Comparison of ENCODE assay signal across 1 cellular context in genomic region chr1:239243003-239243402, GRCh38.
TF ChIP-seq lines count a peak whose summit lies in the region.

No MANE protein-coding gene starts in this region.

TF ChIP-seq in WTC11, 78 proteins besides CTCF, POLR2A, EP300 and RAD21 (continued from another document):
- no peak for TF ChIP-seq ZNF425 (CRISPR knock-in tag; conservative IDR thresholded peaks at IDR 0.05)
- no peak for TF ChIP-seq ZNF317 (CRISPR knock-in tag; IDR thresholded peaks at IDR 0.05; ENCODE audit: borderline replicate concordance, low read depth)
- TF ChIP-seq SP1 (CRISPR knock-in tag; conservative IDR thresholded peaks at IDR 0.05) = no peak
- TF ChIP-seq MLX (CRISPR knock-in tag; IDR thresholded peaks at IDR 0.05) = no peak
- no peak for TF ChIP-seq STAT6 (CRISPR knock-in tag; conservative IDR thresholded peaks at IDR 0.05; ENCODE audit: low read depth)
- TF ChIP-seq ZBTB21 (CRISPR knock-in tag; IDR thresholded peaks at IDR 0.05; ENCODE audit: borderline replicate concordance) = no peak
- no peak for TF ChIP-seq ATF2 (CRISPR knock-in tag; IDR thresholded peaks at IDR 0.05; ENCODE audit: borderline replicate concordance, low read depth)
- TF ChIP-seq TEAD1 (CRISPR knock-in tag; IDR thresholded peaks at IDR 0.05) = no peak
- TF ChIP-seq ZMAT4 (CRISPR knock-in tag; IDR thresholded peaks at IDR 0.05) = no peak
- TF ChIP-seq AFF4 (CRISPR knock-in tag; IDR thresholded peaks at IDR 0.05; ENCODE audit: borderline replicate concordance) = no peak
- TF ChIP-seq ZNF423 (CRISPR knock-in tag; IDR thresholded peaks at IDR 0.05) = no peak
- TF ChIP-seq TP53 (CRISPR knock-in tag; IDR thresholded peaks at IDR 0.05) = no peak
- no peak for TF ChIP-seq AR (CRISPR knock-in tag; IDR thresholded peaks at IDR 0.05)
- no peak for TF ChIP-seq NFATC4 (CRISPR knock-in tag; IDR thresholded peaks at IDR 0.05)
